Comparison of ENCODE assay signal across 1 cellular context in genomic region chr12:11855993-11856374, GRCh38.
TF ChIP-seq lines count a peak whose summit lies in the region.

No MANE protein-coding gene starts in this region.

TF ChIP-seq in H1, 55 proteins besides CTCF, POLR2A, EP300 and RAD21 (continued from another document):
- TF ChIP-seq CHD7 (IDR thresholded peaks at IDR 0.05; ENCODE audit: insufficient replicate concordance, low read length) (no peak), USF2 (IDR thresholded peaks at IDR 0.05; ENCODE audit: low read length) (no peak), TCF12 (IDR thresholded peaks at IDR 0.05; ENCODE audit: low read depth, low read length) (no peak), ATF2 (IDR thresholded peaks at IDR 0.05; ENCODE audit: low read length) (no peak), HDAC2 (IDR thresholded peaks at IDR 0.05; ENCODE audit: borderline replicate concordance in 1 of 2, low read depth in 2 of 2, low read length in 2 of 2) (no peak), SP2 (IDR thresholded peaks at IDR 0.05; ENCODE audit: low read length) (no peak), SAP30 (IDR thresholded peaks at IDR 0.05; ENCODE audit: insufficient read depth, insufficient replicate concordance, low read length) (no peak), JUN (IDR thresholded peaks at IDR 0.05; ENCODE audit: low read depth, low read length) (no peak), MAX (IDR thresholded peaks at IDR 0.05) (no peak), KDM1A (IDR thresholded peaks at IDR 0.05; ENCODE audit: borderline replicate concordance, low read length) (no peak), FOSL1 (IDR thresholded peaks at IDR 0.05; ENCODE audit: insufficient read depth, low read depth, low read length) (no peak), ASH2L (IDR thresholded peaks at IDR 0.05; ENCODE audit: low read length) (no peak), RBBP5 (IDR thresholded peaks at IDR 0.05; ENCODE audit: borderline replicate concordance, low read depth, low read length) (no peak)
TF ChIP-seq in H1: peak in this region for 0.
